8 cellular contexts compared by ENCODE assay signal in the genomic region with DNA sequence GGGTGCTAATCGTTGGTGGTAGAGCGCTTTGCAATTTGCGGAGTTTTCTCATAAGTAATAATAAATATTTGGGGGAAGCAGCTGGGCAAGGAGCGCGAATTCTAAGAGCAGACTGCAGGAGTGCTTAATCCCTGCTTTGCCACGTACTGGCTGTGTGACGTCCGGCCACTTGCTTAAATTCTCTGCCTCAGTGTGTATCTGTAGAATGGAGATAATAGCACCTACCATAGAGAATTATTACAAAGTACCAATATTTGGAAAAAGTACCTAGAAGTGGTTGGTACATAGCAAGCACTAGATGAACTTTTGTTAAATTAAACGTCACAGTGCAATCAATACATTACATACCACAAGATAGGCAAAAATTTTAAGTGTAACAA. TPM values are rescaled to one million over a fixed set of nuclear protein-coding genes. Genes with fewer than 3 reads are reported as not detected.
DNase-seq lines count a peak whose midpoint lies in the region; ATAC-seq and TF ChIP-seq lines count a peak whose summit lies in the region.

No MANE protein-coding gene starts in this region.

- CTCF ChIA-PET in CD4-positive, alpha-beta T cell (lab: Charles Lee): interaction anchor here (0.6 to 2.8 kb wide), 3 partner anchors 8 to 52 kb away, joined by 3 to 12 read pairs (median 4); no protein-coding TSS in a partner anchor

- intact Hi-C loops in CD4-positive, alpha-beta T cell (cut with DNase I, micrococcal nuclease): loop anchor here (2.0 to 5.0 kb wide), 4 partner anchors 84 to 461 kb away; a partner anchor contains a TSS

- TF ChIP-seq CTCF in CD4-positive, alpha-beta T cell (IDR thresholded peaks at IDR 0.05): no peak
- no peak for TF ChIP-seq CTCF in astrocyte of the spinal cord (IDR thresholded peaks at IDR 0.05; ENCODE audit: low read depth, low read length)
- TF ChIP-seq CTCF in kidney epithelial cell (IDR thresholded peaks at IDR 0.05; ENCODE audit: insufficient read depth, low read length, poor library complexity, severe bottlenecking): no peak
- TF ChIP-seq CTCF in thoracic aorta (IDR thresholded peaks at IDR 0.05): no peak

- H3K4me3 Mint-ChIP-seq in CD4-positive, alpha-beta T cell: no peak overlapping the region

- H3K9me3 Mint-ChIP-seq in CD4-positive, alpha-beta T cell: no peaks in the 10 kb centered on the region

- in situ Hi-C loops in astrocyte of the spinal cord (cut with HindIII; ENCODE audit: low sequenced_read_pairs): no loop called here

- no peaks in the 10 kb centered on the region for H3K27me3 ChIP-seq in CD4-positive, alpha-beta T cell (ENCODE audit: control insufficient read depth, insufficient read depth, low read length)
- H3K27me3 ChIP-seq in kidney epithelial cell (ENCODE audit: control insufficient read depth, insufficient read depth, low read length) (no peaks in the 10 kb centered on the region), thoracic aorta (replicated peaks; ENCODE audit: insufficient read depth) (no peaks in the 10 kb centered on the region)

- no peak for DNase-seq in CD4-positive, alpha-beta T cell
- peak; percentile 77 for DNase-seq in astrocyte of the spinal cord (ENCODE audit: low read depth, low spot score)
- DNase-seq in kidney epithelial cell (ENCODE audit: low read depth): no peak
- no peak for DNase-seq in thoracic aorta (ENCODE audit: low spot score)
- DNase-seq in occipital lobe (lab: John Stamatoyannopoulos, UW): no peak
- no peak for DNase-seq in ecto neural progenitor cell (ENCODE audit: low spot score)

- no peak overlapping the region for H3K27ac Mint-ChIP-seq in CD4-positive, alpha-beta T cell

- no peaks in the 10 kb centered on the region for H3K27me3 Mint-ChIP-seq in CD4-positive, alpha-beta T cell

- peak overlapping the region; percentile 91 for H3K27ac ChIP-seq in CD4-positive, alpha-beta T cell (ENCODE audit: low read depth, low read length)
- peak overlapping the region; percentile 71 to 84 for H3K27ac ChIP-seq in thoracic aorta

- peak; percentile 17 for ATAC-seq in CD4-positive, alpha-beta T cell (ENCODE audit: poor library complexity)
- ATAC-seq in GM19468 (IDR thresholded peaks at IDR 0.05; ENCODE audit: extremely low read depth, unreplicated experiment) (peak; percentile 4), HG03520 (IDR thresholded peaks at IDR 0.05; ENCODE audit: unreplicated experiment) (peak; percentile 21), thoracic aorta (ENCODE audit: insufficient number of reproducible peaks, low FRiP score, low read depth) (peak; percentile 21)

- H3K4me3 ChIP-seq in astrocyte of the spinal cord (ENCODE audit: low read depth, low read length): peak overlapping the region; percentile 84
- H3K4me3 ChIP-seq in kidney epithelial cell (ENCODE audit: low read depth, low read length): peak overlapping the region; percentile 99
- H3K4me3 ChIP-seq in thoracic aorta: peak overlapping the region; percentile 99

- H3K36me3 ChIP-seq in kidney epithelial cell (ENCODE audit: control insufficient read depth, insufficient read depth, low read length): no peaks in the 10 kb centered on the region
- H3K36me3 ChIP-seq in thoracic aorta: no peaks in the 10 kb centered on the region

- H3K4me1 ChIP-seq in thoracic aorta (ENCODE audit: control insufficient read depth in 1 of 2, low read depth in 2 of 2): peaks cover 23 to 43% of the 10 kb centered on the region in 2 donors

- no peaks in the 10 kb centered on the region for H3K9me3 ChIP-seq in CD4-positive, alpha-beta T cell (ENCODE audit: control insufficient read depth, low read length)
- no peaks in the 10 kb centered on the region for H3K9me3 ChIP-seq in thoracic aorta

- POLR2A ChIA-PET in CD4-positive, alpha-beta T cell (lab: Charles Lee): interaction anchor here (2.8 kb wide), 1 partner anchor 12 kb away, joined by 9 read pairs; no protein-coding TSS in a partner anchor

- H3K36me3 Mint-ChIP-seq in CD4-positive, alpha-beta T cell (ENCODE audit: low read depth): peaks cover 21% of the 10 kb centered on the region

- H3K4me1 Mint-ChIP-seq in CD4-positive, alpha-beta T cell (ENCODE audit: low read depth): peaks cover 13% of the 10 kb centered on the region

RNA-seq across cellular contexts. Expression of a gene that starts 0.6 kb away (rescaled TPM):
- 10 to 100 TPM; 50.4 to 56.7 TPM for total RNA-seq in CD4-positive, alpha-beta T cell
- total RNA-seq in kidney epithelial cell (119 and 121 TPM in 2 replicates), thoracic aorta (100 to 1,000 TPM; 131 to 132 TPM), occipital lobe (125 TPM)

RNA-seq across cellular contexts. Expression of a gene that starts 24.2 kb away (rescaled TPM):
- total RNA-seq in CD4-positive, alpha-beta T cell: under 1 TPM; 0.30 to 0.50 TPM
- 0.55 and 2.3 TPM in 2 replicates for total RNA-seq in kidney epithelial cell
- 1 to 10 TPM; 1.6 to 5.7 TPM for total RNA-seq in thoracic aorta
- total RNA-seq in occipital lobe: 0.94 TPM
